Comparison of ENCODE assay signal across 12 cellular contexts in the genomic region with DNA sequence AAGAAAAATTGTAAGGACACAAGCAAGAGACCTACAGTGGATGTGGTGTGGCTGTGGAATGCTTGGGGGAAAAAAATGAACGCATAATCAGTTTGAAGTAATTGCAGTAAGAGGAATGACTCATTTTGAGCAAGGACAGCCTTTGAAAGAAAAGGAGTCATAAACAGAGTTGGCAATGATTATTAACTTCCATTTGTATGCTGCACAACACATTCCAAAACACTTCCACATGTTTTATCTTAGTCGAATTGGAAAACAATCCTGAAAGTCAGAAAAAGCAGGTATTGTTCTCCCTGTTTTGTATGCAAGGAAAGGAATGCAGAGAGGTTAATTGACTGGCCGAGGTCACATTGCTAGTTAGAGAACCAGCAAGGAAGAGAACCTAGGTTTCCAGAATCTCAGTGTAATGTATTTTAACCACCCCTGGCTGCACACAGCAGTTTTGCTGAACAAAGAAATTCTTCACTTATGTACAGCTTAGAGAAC.
DNase-seq lines count a peak whose midpoint lies in the region; ATAC-seq and TF ChIP-seq lines count a peak whose summit lies in the region.
"Had no signal": no experiment of that assay in that cellular context is flagged by ENCODE, and none has a peak within 500 bp of the region (broad histone marks: within the 10 kb centered on the region; RNA-seq: fewer than 3 reads in every experiment).

No MANE protein-coding gene starts in this region.

- no peaks in the 10 kb centered on the region for H3K4me1 ChIP-seq in left lung
- H3K4me1 ChIP-seq: BLaER1 had no signal

- DNase-seq in ACHN, result peak; percentile 5
- DNase-seq in HT1080 (ENCODE audit: low read depth), result peak; percentile 86
- peak; percentile 86 for DNase-seq in cerebellar cortex (ENCODE audit: low spot score)
- DNase-seq in left lung, result no peak
- no peak for DNase-seq in globus pallidus (ENCODE audit: low spot score)
- no peak for DNase-seq in NCI-H82 treated with DMSO at 0.1 percent for 48 hours (lab: John Stamatoyannopoulos, UW; ENCODE audit: unreplicated experiment)
- DNase-seq: activated CD4-positive, alpha-beta T cell treated with anti-CD3 and anti-CD28 coated beads, Interleukin-2, amount 10 ng/mL, durations not matched to agents 24 days and 14 days; nephron progenitor cell had no signal

- intact Hi-C loops in left lung (cut with DNase I), result no loop called here

- in situ Hi-C loops in ACHN (cut with HindIII; ENCODE audit: low pct_ligation_motif_present, low pct_unique_long_range_greater_than_20kb, low sequenced_read_pairs), result no loop called here

- ATAC-seq in left lung (peak; percentile 60), GM18867 (IDR thresholded peaks at IDR 0.05; ENCODE audit: unreplicated experiment) (no peak), GM21786 (IDR thresholded peaks at IDR 0.05; ENCODE audit: unreplicated experiment) (no peak)
- ATAC-seq: GM12878 had no signal

- H3K9me3 ChIP-seq in left lung, result no peaks in the 10 kb centered on the region
- H3K9me3 ChIP-seq: BLaER1 had no signal

- H3K27me3 ChIP-seq in left lung, result no peaks in the 10 kb centered on the region
- H3K27me3 ChIP-seq: BLaER1 had no signal

- no peak overlapping the region for H3K27ac ChIP-seq in left lung
- H3K27ac ChIP-seq: BLaER1 had no signal

- TF ChIP-seq CTCF in left lung (IDR thresholded peaks at IDR 0.05), result no peak

- H3K36me3 ChIP-seq in left lung, result no peaks in the 10 kb centered on the region
- H3K36me3 ChIP-seq: BLaER1 had no signal

- no peak overlapping the region for H3K4me3 ChIP-seq in left lung
- H3K4me3 ChIP-seq: BLaER1, GM12878 had no signal

Comparison
In these comparisons a context has a peak if more than half of its experiments do, and no peak if none do; other contexts are left out.
1. DNase-seq: peak in ACHN (single experiment), HT1080 (single experiment) and cerebellar cortex (single experiment); none in left lung (0 of 2), globus pallidus (single experiment) and NCI-H82 treated with DMSO at 0.1 percent for 48 hours (single experiment).